ENCODE assay signal across 13 cellular contexts in the genomic region with DNA sequence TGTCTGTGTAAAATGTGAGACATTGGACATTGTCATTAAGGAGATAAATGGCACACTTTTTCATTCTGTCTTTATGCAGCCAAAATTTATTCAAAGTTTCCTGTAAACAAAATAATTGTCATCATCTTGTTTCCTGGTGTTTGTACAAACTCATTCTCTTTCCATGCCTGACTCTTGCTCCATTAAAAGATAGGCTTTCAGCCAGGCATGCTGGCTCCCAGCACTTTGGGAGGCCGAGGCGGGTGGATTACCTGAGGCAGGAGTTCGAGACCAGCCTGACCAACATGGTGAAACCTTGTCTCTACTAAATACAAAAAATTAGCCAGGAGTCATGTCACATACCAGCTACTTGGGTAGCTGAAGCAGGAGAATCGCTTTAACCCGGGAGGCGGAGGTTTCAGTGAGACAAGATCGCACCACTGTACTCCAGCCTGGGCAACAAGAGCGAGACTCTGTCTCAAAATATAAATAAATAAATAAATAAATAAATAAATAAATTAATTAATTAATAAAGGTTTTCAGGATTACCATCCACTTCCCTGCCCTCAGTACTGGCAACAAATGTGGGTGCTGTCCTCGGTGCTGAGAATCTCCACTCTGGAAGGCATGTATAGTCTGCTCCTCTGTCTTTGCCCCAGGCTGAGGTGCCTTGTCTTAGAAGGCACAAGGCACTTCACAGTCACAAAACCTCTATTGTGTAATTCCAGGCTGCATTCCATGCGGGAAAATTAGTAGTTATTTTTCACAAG.
DNase-seq lines count a peak whose midpoint lies in the region; ATAC-seq and TF ChIP-seq lines count a peak whose summit lies in the region.
"Had no signal": no experiment of that assay in that cellular context is flagged by ENCODE, and none has a peak within 500 bp of the region (broad histone marks: within the 10 kb centered on the region; RNA-seq: fewer than 3 reads in every experiment).

No MANE protein-coding gene starts in this region.

- no peak overlapping the region for H3K4me3 ChIP-seq in fibroblast of villous mesenchyme (ENCODE audit: low read depth, low read length)
- H3K4me3 ChIP-seq: colonic mucosa, HAP-1, thyroid gland had no signal

- intact Hi-C loops in left colon (cut with DNase I, micrococcal nuclease), result no loop called here
- intact Hi-C loops in left cardiac atrium (cut with DNase I), result no loop called here

- ATAC-seq in left colon, result no peak
- ATAC-seq in left cardiac atrium, result no peak
- no peak for ATAC-seq in GM19395 (IDR thresholded peaks at IDR 0.05; ENCODE audit: unreplicated experiment)

- no peak for TF ChIP-seq CTCF in fibroblast of villous mesenchyme (IDR thresholded peaks at IDR 0.05; ENCODE audit: insufficient read depth, low read depth, low read length)

- DNase-seq in DMS53 (lab: John Stamatoyannopoulos, UW) (peak; percentile 26), DMS53 treated with DMSO at 0.1 percent for 48 hours (lab: John Stamatoyannopoulos, UW; ENCODE audit: unreplicated experiment) (no peak), RPMI8226 (peak; percentile 6), fibroblast of villous mesenchyme (ENCODE audit: low read depth) (peak; percentile 8), renal cortical epithelial cell (ENCODE audit: low read depth) (peak; percentile 6), left colon (no peak), left cardiac atrium (no peak)
- DNase-seq: colonic mucosa, naive B cell, NCI-H2081 had no signal

Comparison
In these comparisons a context has a peak if more than half of its experiments do, and no peak if none do; other contexts are left out.
1. DNase-seq: peak in DMS53 (single experiment), RPMI8226 (single experiment), fibroblast of villous mesenchyme (single experiment) and renal cortical epithelial cell (single experiment); none in DMS53 treated with DMSO at 0.1 percent for 48 hours (single experiment), left colon (0 of 2) and left cardiac atrium (single experiment).